Comparison of ENCODE assay signal across 22 cellular contexts in the genomic region with DNA sequence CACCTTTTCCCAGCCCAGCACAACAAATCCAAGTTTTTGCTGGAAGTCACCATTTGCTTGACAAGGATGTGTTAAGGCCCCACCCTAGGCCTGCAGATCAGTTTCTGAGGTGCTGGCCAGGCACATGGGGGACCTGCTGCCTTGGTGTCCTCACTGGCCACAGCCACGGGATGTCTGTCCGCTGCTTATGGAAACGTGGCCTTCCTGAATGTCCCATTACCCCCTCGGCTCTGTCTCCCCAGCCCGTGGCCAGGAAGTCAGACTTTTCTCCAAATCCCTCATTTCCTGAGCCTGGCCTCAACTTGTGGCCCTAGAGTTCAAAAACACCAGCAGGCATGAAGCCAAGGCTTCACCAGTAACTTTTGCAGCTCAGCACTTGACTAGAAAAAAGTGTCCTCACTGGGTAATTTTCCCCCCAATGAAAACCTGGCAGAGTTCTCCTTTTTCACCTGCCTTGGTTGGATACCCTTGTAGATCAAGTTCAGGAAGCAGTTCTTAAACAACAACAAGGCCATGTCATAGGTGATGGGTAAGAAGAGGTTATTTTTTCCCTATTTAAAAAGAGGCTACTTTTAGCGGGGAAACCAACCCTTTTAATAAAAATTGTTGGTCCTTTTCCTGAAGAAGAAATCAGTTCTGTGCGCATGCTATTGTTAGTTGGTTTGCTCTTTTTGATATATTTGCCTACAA.
A peak's percentile ranks its signal among the peaks of the same experiment; 100 is the strongest.
DNase-seq lines count a peak whose midpoint lies in the region; ATAC-seq, FAIRE-seq and TF ChIP-seq lines count a peak whose summit lies in the region.
"Had no signal": no experiment of that assay in that cellular context is flagged by ENCODE, and none has a peak within 500 bp of the region (broad histone marks: within the 10 kb centered on the region; RNA-seq: fewer than 3 reads in every experiment).

No MANE protein-coding gene starts in this region.

- CTCF ChIA-PET in activated B cell treated with CpG ODN at 0.5 μM for 24 hours (lab: Charles Lee) = no interaction called here

- no peak overlapping the region for H2BK120ac ChIP-seq in mesenchymal stem cell (ENCODE audit: low read depth, low read length)

- peaks cover 58% of the 10 kb centered on the region for H3K4me1 Mint-ChIP-seq in T-helper 2 cell treated with Interferon-gamma antibody and Interleukin-4, amounts not matched to agents 5 μg/mL and 100 μg/mL, for 36 hours (ENCODE audit: low read depth)
- H3K4me1 Mint-ChIP-seq in activated B cell treated with CpG ODN at 0.5 μM for 24 hours = peaks cover 52% of the 10 kb centered on the region

- peak overlapping the region in 1 of 2 experiments; percentile 46 for H3K18ac ChIP-seq in mesenchymal stem cell (ENCODE audit: low read depth in 1 of 2, low read length in 2 of 2)

- H3K27me3 ChIP-seq in mesenchymal stem cell (ENCODE audit: control insufficient read depth in 1 of 2, insufficient read depth in 1 of 2, low read length in 2 of 2) (no peaks in the 10 kb centered on the region), Peyer's patch (no peaks in the 10 kb centered on the region)
- H3K27me3 ChIP-seq: breast epithelium, heart right ventricle, sigmoid colon had no signal

- H3K4ac ChIP-seq in mesenchymal stem cell (ENCODE audit: low read depth in 1 of 2, low read length in 2 of 2) = no peak overlapping the region

- H4K91ac ChIP-seq in mesenchymal stem cell (ENCODE audit: low read length) = peak overlapping the region; percentile 48

- peak overlapping the region; percentile 83 for H3K27ac Mint-ChIP-seq in T-helper 2 cell treated with Interferon-gamma antibody and Interleukin-4, amounts not matched to agents 5 μg/mL and 100 μg/mL, for 36 hours
- H3K27ac Mint-ChIP-seq in activated B cell treated with CpG ODN at 0.5 μM for 24 hours = peak overlapping the region; percentile 81

- H3K9me3 Mint-ChIP-seq in T-helper 2 cell treated with Interferon-gamma antibody and Interleukin-4, amounts not matched to agents 5 μg/mL and 100 μg/mL, for 36 hours = no peaks in the 10 kb centered on the region
- H3K9me3 Mint-ChIP-seq in activated B cell treated with CpG ODN at 0.5 μM for 24 hours = no peaks in the 10 kb centered on the region
- H3K9me3 Mint-ChIP-seq: CD8-positive, alpha-beta memory T cell had no signal

- TF ChIP-seq CTCF in activated B cell treated with CpG ODN at 0.5 μM for 24 hours (IDR thresholded peaks at IDR 0.05) = no peak
- TF ChIP-seq CTCF in Peyer's patch (IDR thresholded peaks at IDR 0.05) = no peak

- ATAC-seq in activated B cell treated with CpG ODN at 0.5 μM for 24 hours (ENCODE audit: low read depth) = peak; percentile 15
- ATAC-seq: heart right ventricle had no signal

- H3K4me3 ChIP-seq in mesenchymal stem cell (ENCODE audit: insufficient read depth in 1 of 2, low read depth in 1 of 2, low read length in 2 of 2) (no peak overlapping the region), Peyer's patch (no peak overlapping the region)
- H3K4me3 ChIP-seq: breast epithelium, heart right ventricle, sigmoid colon, thoracic aorta had no signal

- no peak overlapping the region for H2BK12ac ChIP-seq in mesenchymal stem cell (ENCODE audit: low read length in 2 of 2)

- no peak for DNase-seq in T-helper 2 cell treated with Interferon-gamma antibody and Interleukin-4, amounts not matched to agents 5 μg/mL and 100 μg/mL, for 36 hours (ENCODE audit: low spot score)
- no peak for DNase-seq in T-helper 2 cell
- no peak for DNase-seq in GM19239 (ENCODE audit: insufficient read length, low spot score)
- no peak for DNase-seq in activated B cell treated with CpG ODN at 0.5 μM for 24 hours
- no peak for DNase-seq in mesenchymal stem cell
- no peak for DNase-seq in Peyer's patch
- no peak for DNase-seq in GM19238 (ENCODE audit: insufficient read length, low spot score)
- no peak for DNase-seq in medulla oblongata (ENCODE audit: extremely low spot score)
- DNase-seq: activated naive CD4-positive, alpha-beta T cell; CD8-positive, alpha-beta memory T cell; GF-D8; heart right ventricle; islet precursor cell; Kasumi-1; NCI-H1436 treated with DMSO at 0.1 percent for 48 hours; NCI-H345; nucleus accumbens; SHP77 treated with DMSO at 0.1 percent for 48 hours; sigmoid colon; T1000 had no signal

- H2BK5ac ChIP-seq in mesenchymal stem cell (ENCODE audit: low read depth, low read length, poor library complexity, severe bottlenecking) = no peak overlapping the region

- H3K4me1 ChIP-seq in mesenchymal stem cell (ENCODE audit: control insufficient read depth, insufficient read depth, low read depth, low read length) (peaks cover 4% of the 10 kb centered on the region), Peyer's patch (no peaks in the 10 kb centered on the region)
- H3K4me1 ChIP-seq: breast epithelium, sigmoid colon had no signal

- peaks cover 21 to 58% of the 10 kb centered on the region in 2 experiments for H3K36me3 ChIP-seq in mesenchymal stem cell (ENCODE audit: control insufficient read depth in 1 of 2, insufficient read depth in 2 of 2, low read depth in 1 of 2, low read length in 2 of 2)
- peaks cover 0 to 20% (median 0%) of the 10 kb centered on the region in 3 donors for H3K36me3 ChIP-seq in Peyer's patch
- H3K36me3 ChIP-seq: breast epithelium, thoracic aorta had no signal

- H3K4me3 Mint-ChIP-seq in T-helper 2 cell treated with Interferon-gamma antibody and Interleukin-4, amounts not matched to agents 5 μg/mL and 100 μg/mL, for 36 hours = no peak overlapping the region
- H3K4me3 Mint-ChIP-seq in activated B cell treated with CpG ODN at 0.5 μM for 24 hours = peak overlapping the region; percentile 36
- H3K4me3 Mint-ChIP-seq: CD8-positive, alpha-beta memory T cell had no signal

- POLR2A ChIA-PET in activated B cell treated with CpG ODN at 0.5 μM for 24 hours (lab: Charles Lee) = interaction anchor here (0.6 to 2.4 kb wide), 9 partner anchors 17 to 97 kb away, joined by 3 to 11 read pairs (median 5); partner anchors contain the start of gene SOCS1

- H3K4me2 ChIP-seq in mesenchymal stem cell (ENCODE audit: low read length, poor library complexity, severe bottlenecking) = no peak overlapping the region

- peak overlapping the region in 1 of 2 experiments; percentile 53 for H3K14ac ChIP-seq in mesenchymal stem cell (ENCODE audit: low read length in 2 of 2)

- peak overlapping the region; percentile 16 for H4K8ac ChIP-seq in mesenchymal stem cell (ENCODE audit: low read length)

- H3K27me3 Mint-ChIP-seq in T-helper 2 cell treated with Interferon-gamma antibody and Interleukin-4, amounts not matched to agents 5 μg/mL and 100 μg/mL, for 36 hours (ENCODE audit: low read depth) = no peaks in the 10 kb centered on the region
- no peaks in the 10 kb centered on the region for H3K27me3 Mint-ChIP-seq in activated B cell treated with CpG ODN at 0.5 μM for 24 hours
- H3K27me3 Mint-ChIP-seq: CD8-positive, alpha-beta memory T cell had no signal

- H3K79me1 ChIP-seq in mesenchymal stem cell (replicated peaks; ENCODE audit: low read length, poor library complexity, severe bottlenecking) = no peaks in the 10 kb centered on the region

- H3K36me3 Mint-ChIP-seq in T-helper 2 cell treated with Interferon-gamma antibody and Interleukin-4, amounts not matched to agents 5 μg/mL and 100 μg/mL, for 36 hours (ENCODE audit: low read depth) = peaks cover 38% of the 10 kb centered on the region
- peaks cover 58% of the 10 kb centered on the region for H3K36me3 Mint-ChIP-seq in activated B cell treated with CpG ODN at 0.5 μM for 24 hours (ENCODE audit: low read depth)

- H2BK15ac ChIP-seq in mesenchymal stem cell (ENCODE audit: low read depth, poor library complexity, severe bottlenecking) = no peak overlapping the region

- no peak overlapping the region for H3K9ac ChIP-seq in mesenchymal stem cell (ENCODE audit: low read length)

- FAIRE-seq in GM19239 (lab: Jason Lieb, UNC) = peak; percentile 90

- TF ChIP-seq POLR2A in Peyer's patch (IDR thresholded peaks at IDR 0.05) = no peak

- intact Hi-C loops in activated B cell treated with CpG ODN at 0.5 μM for 24 hours (cut with micrococcal nuclease) = loop anchor here (1.0 to 2.0 kb wide), 2 partner anchors 8 to 70 kb away; no protein-coding TSS in a partner anchor

- peak overlapping the region in 1 of 2 experiments; percentile 2 for H3K23ac ChIP-seq in mesenchymal stem cell (ENCODE audit: low read length in 2 of 2)

- H3K27ac ChIP-seq in mesenchymal stem cell (ENCODE audit: low read length, poor library complexity, severe bottlenecking) (no peak overlapping the region), Peyer's patch (no peak overlapping the region)
- H3K27ac ChIP-seq: breast epithelium, heart right ventricle, sigmoid colon, thoracic aorta had no signal

- H3K9me3 ChIP-seq in mesenchymal stem cell (ENCODE audit: control insufficient read depth, low read length) = no peaks in the 10 kb centered on the region
- H3K9me3 ChIP-seq in Peyer's patch = no peaks in the 10 kb centered on the region
- H3K9me3 ChIP-seq: breast epithelium, heart right ventricle, sigmoid colon, thoracic aorta had no signal

- WGBS in mesenchymal stem cell = 90% methylated on average over 6 of the region's 7 CpGs

- no peak overlapping the region for H2AFZ ChIP-seq in mesenchymal stem cell (ENCODE audit: low read depth, low read length)

- H2AK5ac ChIP-seq in mesenchymal stem cell (ENCODE audit: low read length, severe bottlenecking) = no peak overlapping the region
